ENCODE assay signal across 18 cellular contexts in the genomic region with DNA sequence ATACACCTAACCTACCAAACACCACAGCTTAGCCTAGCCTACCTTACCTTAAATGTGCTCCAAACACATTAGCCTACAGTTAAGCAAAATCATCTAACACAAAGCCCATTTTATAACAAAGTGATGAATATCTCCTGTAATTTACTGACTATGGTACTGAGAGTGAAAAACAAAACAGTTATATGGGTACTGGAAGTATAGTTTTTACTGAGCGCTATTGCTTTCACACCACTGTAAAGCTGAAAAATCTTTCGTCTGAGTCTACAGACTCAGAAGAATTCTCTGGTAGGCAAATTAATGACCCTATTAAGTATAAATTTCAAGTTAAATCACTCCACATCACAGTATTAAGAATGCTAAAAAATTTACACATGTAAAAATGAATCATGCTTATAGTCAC. TPM values are rescaled to one million over a fixed set of nuclear protein-coding genes. Genes with fewer than 3 reads are reported as not detected.
DNase-seq lines count a peak whose midpoint lies in the region; ATAC-seq and TF ChIP-seq lines count a peak whose summit lies in the region.
"Had no signal": no experiment of that assay in that cellular context is flagged by ENCODE, and none has a peak within 500 bp of the region (broad histone marks: within the 10 kb centered on the region; RNA-seq: fewer than 3 reads in every experiment).

No MANE protein-coding gene starts in this region.

- no peak overlapping the region for H3T11ph ChIP-seq in H9 (ENCODE audit: low read length)

- no peak overlapping the region for H3K14ac ChIP-seq in H9 (ENCODE audit: insufficient read depth, low read length)

- no peak for DNase-seq in CD4-positive, alpha-beta memory T cell
- no peak for DNase-seq in GM12864 (ENCODE audit: low read depth)
- DNase-seq in T-helper 17 cell = no peak
- DNase-seq in mesothelial cell of epicardium (ENCODE audit: low spot score in 2 of 2, unreplicated experiment in 2 of 2) = no peak
- DNase-seq in SK-N-DZ (ENCODE audit: low spot score) = no peak
- DNase-seq in H4 (ENCODE audit: low spot score) = no peak
- DNase-seq in H9 = no peak
- DNase-seq: dermis blood vessel endothelial cell; esophagus squamous epithelium; NCI-H1048; NCI-H774; ovary; stimulated activated CD4-positive, alpha-beta T cell treated with anti-CD3 and anti-CD28 coated beads, Interleukin-4, amount 100 ng/mL, for 24 hours had no signal

- H3K23ac ChIP-seq in H9 (ENCODE audit: insufficient read length, low read depth, low read length) = no peak overlapping the region

- H3K56ac ChIP-seq in H9 (ENCODE audit: insufficient read length, low read depth, low read length) = no peak overlapping the region

- H3K9me3 Mint-ChIP-seq in CD4-positive, alpha-beta memory T cell = no peaks in the 10 kb centered on the region
- H3K9me3 Mint-ChIP-seq in mesothelial cell of epicardium = no peaks in the 10 kb centered on the region
- H3K9me3 Mint-ChIP-seq in H9 = no peaks in the 10 kb centered on the region
- H3K9me3 Mint-ChIP-seq: T-helper 1 cell treated with Interleukin-12 subunit alpha and Interleukin-12 subunit beta and Interleukin-4 antibody, amounts not matched to agents 30 μg/mL and 1 μg/mL, for 36 hours had no signal

- peaks cover 9% of the 10 kb centered on the region for H3K23me2 ChIP-seq in H9 (ENCODE audit: insufficient read length, low read depth, low read length, poor library complexity, severe bottlenecking)

- H3K4me3 ChIP-seq in CD4-positive, alpha-beta memory T cell (ENCODE audit: low read length in 2 of 2) = no peak overlapping the region
- H3K4me3 ChIP-seq in GM12864 (ENCODE audit: low read depth, low read length) = peak overlapping the region; percentile 98
- H3K4me3 ChIP-seq: esophagus squamous epithelium, HAP-1, ovary had no signal

- H3K79me1 ChIP-seq in H9 (ENCODE audit: insufficient read depth, low read depth, low read length, poor library complexity, severe bottlenecking) = no peaks in the 10 kb centered on the region

- H3K27ac Mint-ChIP-seq in CD4-positive, alpha-beta memory T cell = peak overlapping the region in 6 of 7 donors; percentile 15 to 91 (median 48)
- no peak overlapping the region for H3K27ac Mint-ChIP-seq in T-helper 17 cell
- peak overlapping the region; percentile 21 for H3K27ac Mint-ChIP-seq in mesothelial cell of epicardium
- H3K27ac Mint-ChIP-seq in H9 = no peak overlapping the region
- H3K27ac Mint-ChIP-seq: T-helper 1 cell treated with Interleukin-12 subunit alpha and Interleukin-12 subunit beta and Interleukin-4 antibody, amounts not matched to agents 30 μg/mL and 1 μg/mL, for 36 hours had no signal

- H4K5ac ChIP-seq in H9 (ENCODE audit: insufficient read length, low read depth, low read length) = no peak overlapping the region

- no peak overlapping the region for H2BK12ac ChIP-seq in H9 (ENCODE audit: insufficient read length, low read depth, low read length)

- POLR2A ChIA-PET in CD4-positive, alpha-beta memory T cell (lab: Charles Lee; ENCODE audit: partially characterized antibody) = interaction anchor here (1.4 to 1.5 kb wide), 2 partner anchors 9 to 140 kb away, joined by 4 read pairs; a partner anchor contains a TSS

- H3K79me2 ChIP-seq in H9 (ENCODE audit: insufficient read depth, low read length) = peaks cover 28% of the 10 kb centered on the region; the same call in 1 of the 2 replicates

- no CpG with 5 or more reads among the region's 2 CpGs for WGBS in H9 (ENCODE audit: extremely low coverage, insufficient read length, low lambda C conversion rate)

- no peak overlapping the region for H3K18ac ChIP-seq in H9 (ENCODE audit: insufficient read length, low read depth, low read length)

- H2BK15ac ChIP-seq in H9 (ENCODE audit: low read depth, low read length) = no peak overlapping the region

- H3K4ac ChIP-seq in H9 (ENCODE audit: low read depth, low read length) = no peak overlapping the region

- no peaks in the 10 kb centered on the region for H3K27me3 Mint-ChIP-seq in CD4-positive, alpha-beta memory T cell
- H3K27me3 Mint-ChIP-seq in T-helper 17 cell (no peaks in the 10 kb centered on the region), mesothelial cell of epicardium (ENCODE audit: low read depth) (no peaks in the 10 kb centered on the region), H9 (ENCODE audit: low read depth) (no peaks in the 10 kb centered on the region)

- H3K9me3 ChIP-seq in CD4-positive, alpha-beta memory T cell (ENCODE audit: control insufficient read depth in 1 of 2, low read length in 2 of 2) = no peaks in the 10 kb centered on the region
- H3K9me3 ChIP-seq in T-helper 17 cell (ENCODE audit: control insufficient read depth, low read length, poor library complexity, severe bottlenecking) (no peaks in the 10 kb centered on the region), H9 (ENCODE audit: control insufficient read depth, low read depth, low read length) (no peaks in the 10 kb centered on the region)
- H3K9me3 ChIP-seq: esophagus squamous epithelium, HAP-1, ovary had no signal

- H2BK5ac ChIP-seq in H9 (ENCODE audit: insufficient read length, low read length) = no peak overlapping the region

- no peak overlapping the region for H2AK5ac ChIP-seq in H9 (ENCODE audit: insufficient read length, low read length)

- no peak overlapping the region for H4K8ac ChIP-seq in H9 (replicated peaks; ENCODE audit: insufficient read length, low read depth, low read length)

- no peak for TF ChIP-seq CTCF in GM12864 (IDR thresholded peaks at IDR 0.05; ENCODE audit: low read depth, low read length, missing control alignments)
- TF ChIP-seq CTCF in mesothelial cell of epicardium (IDR thresholded peaks at IDR 0.05; ENCODE audit: unreplicated experiment) = no peak
- TF ChIP-seq CTCF in H9 (conservative IDR thresholded peaks at IDR 0.05) = no peak

- peak overlapping the region in 6 of 8 donors; percentile 24 to 71 (median 48) for H3K4me3 Mint-ChIP-seq in CD4-positive, alpha-beta memory T cell
- H3K4me3 Mint-ChIP-seq in T-helper 17 cell = peak overlapping the region; percentile 45
- H3K4me3 Mint-ChIP-seq in mesothelial cell of epicardium = no peak overlapping the region
- H3K4me3 Mint-ChIP-seq in H9 = no peak overlapping the region

- H3K27ac ChIP-seq in CD4-positive, alpha-beta memory T cell (ENCODE audit: low read depth, low read length) = peak overlapping the region; percentile 9
- H3K27ac ChIP-seq in H9 (ENCODE audit: insufficient read length, low read depth, low read length) = no peak overlapping the region
- H3K27ac ChIP-seq: C4-2B, esophagus squamous epithelium, ovary, RWPE1 had no signal

- no peak for ATAC-seq in T-helper 17 cell
- no peak for ATAC-seq in HG03457 (IDR thresholded peaks at IDR 0.05; ENCODE audit: unreplicated experiment)

- H3K4me1 ChIP-seq in CD4-positive, alpha-beta memory T cell (ENCODE audit: insufficient read depth, low read length) = peaks cover 71% of the 10 kb centered on the region
- no peaks in the 10 kb centered on the region for H3K4me1 ChIP-seq in H9 (ENCODE audit: insufficient read depth, low read length)

- H4K20me1 ChIP-seq in H9 (ENCODE audit: control insufficient read depth, insufficient read depth, insufficient read length) = no peaks in the 10 kb centered on the region

- no peak overlapping the region for H4K91ac ChIP-seq in H9 (ENCODE audit: insufficient read length, low read depth, low read length)

- H3K4me1 Mint-ChIP-seq in CD4-positive, alpha-beta memory T cell = peaks cover 32 to 78% (median 53%) of the 10 kb centered on the region in 4 donors
- H3K4me1 Mint-ChIP-seq in T-helper 17 cell (peaks cover 45% of the 10 kb centered on the region), mesothelial cell of epicardium (peaks cover 15% of the 10 kb centered on the region), H9 (peaks cover 14 to 20% of the 10 kb centered on the region in 2 experiments)

- H3K4me2 ChIP-seq in H9 (ENCODE audit: insufficient read depth, insufficient read length, low read length) = no peak overlapping the region

- CTCF ChIA-PET in CD4-positive, alpha-beta memory T cell (lab: Charles Lee; ENCODE audit: partially characterized antibody) = interaction anchor here (0.9 to 2.4 kb wide), 2 partner anchors 10 to 79 kb away, joined by 4 to 12 read pairs; no protein-coding TSS in a partner anchor

- H3K36me3 Mint-ChIP-seq in CD4-positive, alpha-beta memory T cell = peaks cover 0 to 20% of the 10 kb centered on the region in 2 donors
- H3K36me3 Mint-ChIP-seq in T-helper 17 cell (ENCODE audit: low read depth) (no peaks in the 10 kb centered on the region), mesothelial cell of epicardium (no peaks in the 10 kb centered on the region), H9 (ENCODE audit: insufficient read depth in 1 of 3, low read depth in 3 of 3) (peaks cover 0 to 10% (median 4%) of the 10 kb centered on the region in 3 experiments; a peak in 3 of 7 replicates)

- H2BK120ac ChIP-seq in H9 (ENCODE audit: low read depth, low read length, poor library complexity, severe bottlenecking) = no peak overlapping the region

- no peak overlapping the region for H2AFZ ChIP-seq in H9 (ENCODE audit: low read length)

- intact Hi-C loops in CD4-positive, alpha-beta memory T cell (cut with micrococcal nuclease) = loop anchor here (5.0 kb wide), 1 partner anchor 40 kb away; no protein-coding TSS in a partner anchor

- H3K36me3 ChIP-seq in CD4-positive, alpha-beta memory T cell (ENCODE audit: insufficient read depth, low read length) = no peaks in the 10 kb centered on the region
- H3K36me3 ChIP-seq: esophagus squamous epithelium, ovary had no signal

- H3K27me3 ChIP-seq in CD4-positive, alpha-beta memory T cell (ENCODE audit: insufficient read depth, low read length) = no peaks in the 10 kb centered on the region
- H3K27me3 ChIP-seq in H9 (ENCODE audit: insufficient read depth, low read length) = no peaks in the 10 kb centered on the region
- H3K27me3 ChIP-seq: esophagus squamous epithelium, ovary had no signal

- no peak overlapping the region for H2BK20ac ChIP-seq in H9 (ENCODE audit: low read depth, low read length, poor library complexity, severe bottlenecking)

- no peak overlapping the region for H3K9ac ChIP-seq in H9 (ENCODE audit: extremely low read depth, insufficient read length, low read length)

RNA-seq across cellular contexts. Expression of a gene that starts 3.4 kb away (rescaled TPM):
- total RNA-seq in CD4-positive, alpha-beta memory T cell = 100 to 1,000 TPM; 131 to 133 TPM
- 100 to 1,000 TPM; 129 to 155 TPM for polyA plus RNA-seq in CD4-positive, alpha-beta memory T cell
- total RNA-seq in T-helper 17 cell = 100 to 1,000 TPM; 112 to 117 TPM
- total RNA-seq in mesothelial cell of epicardium = 61.8 to 67.8 TPM (median 66.3 TPM) in 3 replicates
- polyA plus RNA-seq in SK-N-DZ (2014; cell fraction: cytosol; rRNA removed) = 115 and 116 TPM in 2 replicates
- 37.0 and 61.0 TPM in 2 replicates for polyA plus RNA-seq in SK-N-DZ (2014; cell fraction: nucleus; rRNA removed)
- 83.8 and 107 TPM in 2 replicates for total RNA-seq in H4 (2014; rRNA removed; shearing (Covaris generic))
- 87.7 and 91.7 TPM in 2 replicates for total RNA-seq in H9 (2021)

RNA-seq across cellular contexts. Expression of a gene that starts 54.4 kb away (rescaled TPM):
- total RNA-seq in CD4-positive, alpha-beta memory T cell = 100 to 1,000 TPM; 109 TPM
- polyA plus RNA-seq in CD4-positive, alpha-beta memory T cell = 10 to 100 TPM in 1 of 2 donors, 1 to 10 TPM in 1; 3.9 to 18.0 TPM
- total RNA-seq in T-helper 17 cell = 10 to 100 TPM; 70.1 to 70.2 TPM
- 126 to 130 TPM (median 126 TPM) in 3 replicates for total RNA-seq in mesothelial cell of epicardium
- polyA plus RNA-seq in SK-N-DZ (2014; cell fraction: cytosol; rRNA removed) = 87.4 and 94.3 TPM in 2 replicates
- polyA plus RNA-seq in SK-N-DZ (2014; cell fraction: nucleus; rRNA removed) = 224 and 357 TPM in 2 replicates
- 24.3 and 33.6 TPM in 2 replicates for total RNA-seq in H4 (2014; rRNA removed; shearing (Covaris generic))
- total RNA-seq in H9 (2021) = 61.4 and 67.9 TPM in 2 replicates

Comparison
In these comparisons a context has a peak if more than half of its experiments do, and no peak if none do; other contexts are left out.
1. H3K27ac Mint-ChIP-seq: peak in CD4-positive, alpha-beta memory T cell (6 of 7) and mesothelial cell of epicardium (single experiment); none in T-helper 17 cell (single experiment) and H9 (0 of 3).
2. H3K4me3 Mint-ChIP-seq: peak in CD4-positive, alpha-beta memory T cell (6 of 8) and T-helper 17 cell (single experiment); none in mesothelial cell of epicardium (single experiment) and H9 (0 of 2).